Comparison of ENCODE assay signal across 1 cellular context in genomic region chr16:46648656-46649055, GRCh38.
TF ChIP-seq lines count a peak whose summit lies in the region.

No MANE protein-coding gene starts in this region.

TF ChIP-seq in K562, 482 proteins besides CTCF, POLR2A, EP300 and RAD21:
- TF ChIP-seq NELFE (IDR thresholded peaks at IDR 0.05; ENCODE audit: insufficient read depth, insufficient read length) (no peak), E4F1 (CRISPR knock-in tag; IDR thresholded peaks at IDR 0.05; ENCODE audit: borderline replicate concordance) (no peak), NCOA1 (IDR thresholded peaks at IDR 0.05; ENCODE audit: low read depth) (no peak), ZNF134 (CRISPR knock-in tag; conservative IDR thresholded peaks at IDR 0.05) (no peak), NR2C2 (CRISPR knock-in tag; IDR thresholded peaks at IDR 0.05) (no peak), NR2C2 (tag; IDR thresholded peaks at IDR 0.05) (no peak), RBM39 (optimal IDR thresholded peaks at IDR 0.05; ENCODE audit: low read depth, low read length) (no peak), ZNF551 (CRISPR knock-in tag; IDR thresholded peaks at IDR 0.05) (no peak), ZMIZ1 (IDR thresholded peaks at IDR 0.05; ENCODE audit: low read depth in 2 of 2, low read length in 2 of 2) (no peak)
